Comparison of ENCODE assay signal across 8 cellular contexts in the genomic region with DNA sequence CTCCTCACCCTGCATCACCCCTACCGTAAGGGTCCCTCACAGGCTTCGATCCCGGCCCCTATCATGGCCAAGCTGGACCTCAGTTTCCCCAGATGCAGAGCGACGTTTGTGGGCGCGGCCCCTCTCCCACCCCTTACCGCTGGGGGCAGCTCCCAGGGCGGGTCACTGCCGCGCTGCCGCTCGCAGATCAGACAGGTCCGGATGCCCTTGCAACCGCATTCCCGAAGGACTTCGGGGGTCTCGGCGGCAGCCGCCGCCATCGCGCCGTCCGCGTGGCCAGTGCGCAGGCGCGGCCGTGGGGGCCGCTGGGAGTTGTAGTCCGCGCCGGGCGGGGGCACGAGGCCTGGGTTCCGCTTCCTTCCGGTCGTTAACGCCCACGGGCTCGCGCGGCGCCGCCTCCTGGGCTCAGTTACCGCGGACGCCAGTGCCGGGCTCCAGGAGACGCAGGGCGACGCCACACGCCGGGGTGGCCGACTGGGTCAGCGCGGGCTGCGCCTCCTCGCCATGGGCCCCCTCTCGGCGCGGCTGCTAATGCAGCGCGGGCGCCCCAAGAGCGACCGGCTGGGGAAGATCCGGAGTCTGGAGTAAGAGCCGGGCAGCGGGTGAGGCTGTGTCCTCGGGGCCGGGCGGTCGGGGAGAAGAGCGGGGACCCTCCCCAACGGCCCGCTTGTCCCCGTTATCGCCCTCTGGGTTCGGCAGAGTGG. TPM values are rescaled to one million over a fixed set of nuclear protein-coding genes. Genes with fewer than 3 reads are reported as not detected.
DNase-seq lines count a peak whose midpoint lies in the region; ATAC-seq and TF ChIP-seq lines count a peak whose summit lies in the region.

A gene with protein sequence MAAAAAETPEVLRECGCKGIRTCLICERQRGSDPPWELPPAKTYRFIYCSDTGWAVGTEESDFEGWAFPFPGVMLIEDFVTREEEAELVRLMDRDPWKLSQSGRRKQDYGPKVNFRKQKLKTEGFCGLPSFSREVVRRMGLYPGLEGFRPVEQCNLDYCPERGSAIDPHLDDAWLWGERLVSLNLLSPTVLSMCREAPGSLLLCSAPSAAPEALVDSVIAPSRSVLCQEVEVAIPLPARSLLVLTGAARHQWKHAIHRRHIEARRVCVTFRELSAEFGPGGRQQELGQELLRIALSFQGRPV (minus strand): TSS at position 287 of the 704 bp plus-strand sequence. CDS start 27 bp downstream, at position 260.
A gene (plus strand): TSS at position 408 of the 704 bp plus-strand sequence. CDS start 97 bp downstream, at position 505.

- H3K9me3 Mint-ChIP-seq in activated T-cell treated with anti-CD3 and anti-CD28 coated beads, Interleukin-2, amount 50 U/mL, for 24 hours: no peaks in the 10 kb centered on the region

- WGBS in esophagus muscularis mucosa: 0% methylated on average over 7 of the region's 81 CpGs

- peak within 1 kb of the TSS; percentile 78 to 84 (median 81) for H3K27ac ChIP-seq in esophagus muscularis mucosa (replicated peaks in 1 of 4)

- peak; percentile 14 to 54 (median 21) for TF ChIP-seq CTCF in esophagus muscularis mucosa (IDR thresholded peaks at IDR 0.05)

- H3K4me3 Mint-ChIP-seq in activated T-cell treated with anti-CD3 and anti-CD28 coated beads, Interleukin-2, amount 50 U/mL, for 24 hours: peak within 1 kb of the TSS; percentile 96

- no peak for TF ChIP-seq POLR2A in esophagus muscularis mucosa (IDR thresholded peaks at IDR 0.05; ENCODE audit: low read depth)

- peak within 1 kb of the TSS; percentile 89 to 98 (median 96) for H3K4me3 ChIP-seq in esophagus muscularis mucosa

- intact Hi-C loops in esophagus muscularis mucosa (cut with DNase I): no loop called here

- H3K9me3 ChIP-seq in esophagus muscularis mucosa: no peaks in the 10 kb centered on the region

- peak; percentile 81 for ATAC-seq in GM21717 (IDR thresholded peaks at IDR 0.05; ENCODE audit: unreplicated experiment)

- in situ Hi-C loops in KBM-7 (cut with MboI; ENCODE audit: low pct_unique_long_range_greater_than_20kb, low sequenced_read_pairs): loop anchor here (25.0 kb wide), 1 partner anchor 902 kb away; no protein-coding TSS in a partner anchor

- peaks cover 0 to 28% (median 22%) of the 10 kb centered on the region in 4 donors for H3K36me3 ChIP-seq in esophagus muscularis mucosa

- no peak for TF ChIP-seq EP300 in esophagus muscularis mucosa (IDR thresholded peaks at IDR 0.05)

- no peaks in the 10 kb centered on the region for H3K27me3 ChIP-seq in esophagus muscularis mucosa

- peak within 1 kb of the TSS; percentile 92 for H3K27ac Mint-ChIP-seq in activated T-cell treated with anti-CD3 and anti-CD28 coated beads, Interleukin-2, amount 50 U/mL, for 24 hours

- DNase-seq in DMS53 treated with DMSO at 0.1 percent for 48 hours (lab: John Stamatoyannopoulos, UW; ENCODE audit: unreplicated experiment) (peak; percentile 84), KBM-7 (peak; percentile 92), esophagus muscularis mucosa (ENCODE audit: extremely low spot score) (peak; percentile 97), myocyte (ENCODE audit: low read depth) (peak; percentile 97)
- peak; percentile 98 for DNase-seq in activated T-cell treated with anti-CD3 and anti-CD28 coated beads, Interleukin-2, amount 50 U/mL, for 24 hours
- DNase-seq in stimulated activated CD8-positive, alpha-beta memory T cell treated with anti-CD3 and anti-CD28 coated beads, Interleukin-7, amount 100 ng/mL, for 4 hours (ENCODE audit: low read depth in 2 of 2): peak; percentile 86 to 95

- H3K4me1 Mint-ChIP-seq in activated T-cell treated with anti-CD3 and anti-CD28 coated beads, Interleukin-2, amount 50 U/mL, for 24 hours (ENCODE audit: low read depth): peaks cover 40% of the 10 kb centered on the region

- H3K36me3 Mint-ChIP-seq in activated T-cell treated with anti-CD3 and anti-CD28 coated beads, Interleukin-2, amount 50 U/mL, for 24 hours (ENCODE audit: low read depth): peaks cover 50% of the 10 kb centered on the region

- H3K27me3 Mint-ChIP-seq in activated T-cell treated with anti-CD3 and anti-CD28 coated beads, Interleukin-2, amount 50 U/mL, for 24 hours: no peaks in the 10 kb centered on the region

- peaks cover 16 to 54% (median 38%) of the 10 kb centered on the region in 4 donors for H3K4me1 ChIP-seq in esophagus muscularis mucosa

TF ChIP-seq in PFSK-1, 5 proteins besides CTCF, POLR2A, EP300 and RAD21:
- TF ChIP-seq FOXP2 (optimal IDR thresholded peaks at IDR 0.05; ENCODE audit: borderline replicate concordance, extremely low read depth, extremely low read length, insufficient read depth) (no peak), SIN3A (IDR thresholded peaks at IDR 0.05; ENCODE audit: borderline replicate concordance, insufficient read depth, low read length) (peak; percentile 84; the same call in 1 of the 2 replicates), TAF1 (IDR thresholded peaks at IDR 0.05; ENCODE audit: borderline replicate concordance, insufficient read depth, low read length) (peak; percentile 53), POLR2AphosphoS5 (IDR thresholded peaks at IDR 0.05; ENCODE audit: low read depth, low read length) (peak; percentile 76)
- TF ChIP-seq, protein P1, sequence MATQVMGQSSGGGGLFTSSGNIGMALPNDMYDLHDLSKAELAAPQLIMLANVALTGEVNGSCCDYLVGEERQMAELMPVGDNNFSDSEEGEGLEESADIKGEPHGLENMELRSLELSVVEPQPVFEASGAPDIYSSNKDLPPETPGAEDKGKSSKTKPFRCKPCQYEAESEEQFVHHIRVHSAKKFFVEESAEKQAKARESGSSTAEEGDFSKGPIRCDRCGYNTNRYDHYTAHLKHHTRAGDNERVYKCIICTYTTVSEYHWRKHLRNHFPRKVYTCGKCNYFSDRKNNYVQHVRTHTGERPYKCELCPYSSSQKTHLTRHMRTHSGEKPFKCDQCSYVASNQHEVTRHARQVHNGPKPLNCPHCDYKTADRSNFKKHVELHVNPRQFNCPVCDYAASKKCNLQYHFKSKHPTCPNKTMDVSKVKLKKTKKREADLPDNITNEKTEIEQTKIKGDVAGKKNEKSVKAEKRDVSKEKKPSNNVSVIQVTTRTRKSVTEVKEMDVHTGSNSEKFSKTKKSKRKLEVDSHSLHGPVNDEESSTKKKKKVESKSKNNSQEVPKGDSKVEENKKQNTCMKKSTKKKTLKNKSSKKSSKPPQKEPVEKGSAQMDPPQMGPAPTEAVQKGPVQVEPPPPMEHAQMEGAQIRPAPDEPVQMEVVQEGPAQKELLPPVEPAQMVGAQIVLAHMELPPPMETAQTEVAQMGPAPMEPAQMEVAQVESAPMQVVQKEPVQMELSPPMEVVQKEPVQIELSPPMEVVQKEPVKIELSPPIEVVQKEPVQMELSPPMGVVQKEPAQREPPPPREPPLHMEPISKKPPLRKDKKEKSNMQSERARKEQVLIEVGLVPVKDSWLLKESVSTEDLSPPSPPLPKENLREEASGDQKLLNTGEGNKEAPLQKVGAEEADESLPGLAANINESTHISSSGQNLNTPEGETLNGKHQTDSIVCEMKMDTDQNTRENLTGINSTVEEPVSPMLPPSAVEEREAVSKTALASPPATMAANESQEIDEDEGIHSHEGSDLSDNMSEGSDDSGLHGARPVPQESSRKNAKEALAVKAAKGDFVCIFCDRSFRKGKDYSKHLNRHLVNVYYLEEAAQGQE (IDR thresholded peaks at IDR 0.05; ENCODE audit: insufficient read depth in 1 of 2, low read depth in 2 of 2, low read length in 2 of 2): no peak

RNA-seq across cellular contexts. Expression of the first gene that starts in this region (rescaled TPM):
- polyA plus RNA-seq in PFSK-1 (2012; ENCODE audit: insufficient read length, low read depth): 17.9 TPM
- total RNA-seq in esophagus muscularis mucosa: 10 to 100 TPM in 3 of 4 donors, 1 to 10 TPM in 1; 8.3 to 19.4 (median 16.0) TPM
- total RNA-seq in myocyte: 17.5 and 28.7 TPM in 2 replicates
- polyA plus RNA-seq in myocyte (2012): 13.2 TPM

RNA-seq across cellular contexts. Expression of the second gene that starts in this region (rescaled TPM):
- polyA plus RNA-seq in PFSK-1 (2012; ENCODE audit: insufficient read length, low read depth): 65.6 TPM
- total RNA-seq in esophagus muscularis mucosa (10 to 100 TPM in 3 of 4 donors, 1 to 10 TPM in 1; 10.0 to 32.7 (median 17.0) TPM), myocyte (41.3 and 52.0 TPM in 2 replicates)
- 25.9 TPM for polyA plus RNA-seq in myocyte (2012)

Comparison
In these comparisons a context has a peak if more than half of its experiments do, and no peak if none do; other contexts are left out.
1. Peak in every context shown above with its lines: DNase-seq, ATAC-seq, H3K4me3 ChIP-seq and H3K27ac ChIP-seq.